Comparison of ENCODE assay signal across 29 cellular contexts in genomic region chr16:57615813-57616212, GRCh38. TPM values are rescaled to one million over a fixed set of nuclear protein-coding genes. Genes with fewer than 3 reads are reported as not detected.
DNase-seq lines count a peak whose midpoint lies in the region; ATAC-seq, FAIRE-seq and TF ChIP-seq lines count a peak whose summit lies in the region.
"Had no signal": no experiment of that assay in that cellular context is flagged by ENCODE, and none has a peak within 500 bp of the region (broad histone marks: within the 10 kb centered on the region; RNA-seq: fewer than 3 reads in every experiment).

No MANE protein-coding gene starts in this region.

- H3K79me2 ChIP-seq in K562 (ENCODE audit: control insufficient read depth, insufficient read depth, low read length) (no peaks in the 10 kb centered on the region), osteoblast (ENCODE audit: insufficient read depth, low read length) (no peaks in the 10 kb centered on the region)

- H3K4me3 ChIP-seq in BE2C (ENCODE audit: low read depth, low read length) (no peak overlapping the region), K562 (no peak overlapping the region), osteoblast (ENCODE audit: insufficient read depth, low read length) (no peak overlapping the region)
- H3K4me3 ChIP-seq: thyroid gland had no signal

- peaks cover 35% of the 10 kb centered on the region for H3K4me1 Mint-ChIP-seq in activated T-cell treated with anti-CD3 and anti-CD28 coated beads, Interleukin-2, amount 50 U/mL, for 24 hours (ENCODE audit: low read depth)

- H3K9ac ChIP-seq in K562 (ENCODE audit: insufficient read depth in 1 of 2, low read depth in 2 of 2, low read length in 2 of 2) = no peak overlapping the region

- no peaks in the 10 kb centered on the region for H3K9me1 ChIP-seq in K562 (ENCODE audit: control insufficient read depth, insufficient read depth, low read length)

- FAIRE-seq in K562 (lab: Jason Lieb, UNC) = peak; percentile 6
- FAIRE-seq: bronchial epithelial cell, G401.6, RCC 7860 had no signal

- H3K27me3 ChIP-seq in BE2C = no peaks in the 10 kb centered on the region
- H3K27me3 ChIP-seq in K562 (ENCODE audit: control insufficient read depth in 2 of 2, insufficient read depth in 2 of 2, low read length in 2 of 2) = peaks cover 0 to 17% of the 10 kb centered on the region in 2 experiments; a peak in 2 of 5 replicates
- H3K27me3 ChIP-seq in osteoblast (ENCODE audit: insufficient read depth, low read length) = no peaks in the 10 kb centered on the region
- H3K27me3 ChIP-seq: thyroid gland had no signal

- in situ Hi-C loops in K562 (cut with MboI) = no loop called here

- no peak for TF ChIP-seq POLR2A in K562 (conservative IDR thresholded peaks at IDR 0.05)

- H3K27ac ChIP-seq in K562 (ENCODE audit: extremely low read depth, low read depth, low read length) = no peak overlapping the region
- no peak overlapping the region for H3K27ac ChIP-seq in osteoblast (ENCODE audit: low read depth, low read length)

- no peak for TF ChIP-seq EP300 in K562 (IDR thresholded peaks at IDR 0.05; ENCODE audit: low read length)

- no peaks in the 10 kb centered on the region for H3K36me3 ChIP-seq in BE2C
- H3K36me3 ChIP-seq in K562 (ENCODE audit: control insufficient read depth, insufficient read depth, low read length) = no peaks in the 10 kb centered on the region
- H3K36me3 ChIP-seq in osteoblast (ENCODE audit: insufficient read depth, low read length) = no peaks in the 10 kb centered on the region
- H3K36me3 ChIP-seq: thyroid gland had no signal

- H3K4me2 ChIP-seq in K562 (ENCODE audit: insufficient read depth, low read length) (no peak overlapping the region), osteoblast (ENCODE audit: insufficient read depth, low read length) (no peak overlapping the region)

- intact Hi-C loops in K562 (cut with micrococcal nuclease) = no loop called here

- H3K4me1 ChIP-seq in BE2C (peaks cover 13% of the 10 kb centered on the region), K562 (replicated peaks in 1 of 2; ENCODE audit: control insufficient read depth in 2 of 2, insufficient read depth in 2 of 2, low read length in 2 of 2) (peaks cover 10 to 15% of the 10 kb centered on the region in 2 experiments; a peak in 3 of 5 replicates), osteoblast (ENCODE audit: insufficient read depth, low read length) (peaks cover 10% of the 10 kb centered on the region)

- 36% methylated on average over 10 of the region's 10 CpGs for WGBS in K562 (ENCODE audit: insufficient coverage, low coverage, missing lambda C conversion rate)

- CTCF ChIA-PET in K562 (lab: Yijun Ruan, JAX; ENCODE audit: low intra/inter-chr PET ratio) = no interaction called here

- H3K27me3 Mint-ChIP-seq in activated T-cell treated with anti-CD3 and anti-CD28 coated beads, Interleukin-2, amount 50 U/mL, for 24 hours = no peaks in the 10 kb centered on the region
- H3K27me3 Mint-ChIP-seq: activated CD4-positive, alpha-beta memory T cell treated with anti-CD3 and anti-CD28 coated beads for 36 hours had no signal

- H3K4me3 Mint-ChIP-seq in activated T-cell treated with anti-CD3 and anti-CD28 coated beads, Interleukin-2, amount 50 U/mL, for 24 hours = no peak overlapping the region
- H3K4me3 Mint-ChIP-seq: activated CD4-positive, alpha-beta memory T cell treated with anti-CD3 and anti-CD28 coated beads for 36 hours had no signal

- TF ChIP-seq CTCF in BE2C (IDR thresholded peaks at IDR 0.05; ENCODE audit: low read depth, low read length) (no peak), K562 (IDR thresholded peaks at IDR 0.05 in 2 of 3, conservative IDR thresholded peaks at IDR 0.05 in 1 of 3; ENCODE audit: insufficient read depth in 2 of 3, low read depth in 1 of 3, low read length in 3 of 3) (no peak), osteoblast (IDR thresholded peaks at IDR 0.05; ENCODE audit: extremely low read depth, low read depth, low read length) (no peak)

- H3K9me3 Mint-ChIP-seq in activated T-cell treated with anti-CD3 and anti-CD28 coated beads, Interleukin-2, amount 50 U/mL, for 24 hours = no peaks in the 10 kb centered on the region
- H3K9me3 Mint-ChIP-seq: activated CD4-positive, alpha-beta memory T cell treated with anti-CD3 and anti-CD28 coated beads for 36 hours had no signal

- BruUV-seq in K562 (replicated peaks; lab: Mats Ljungman, UMichigan) = no TSS peak

- H2AFZ ChIP-seq in K562 (ENCODE audit: low read depth, low read length) (no peak overlapping the region), osteoblast (ENCODE audit: low read length) (no peak overlapping the region)

- peak; percentile 26 for DNase-seq in activated T-cell treated with anti-CD3 and anti-CD28 coated beads, Interleukin-2, amount 50 U/mL, for 24 hours
- DNase-seq in activated T-cell treated with anti-CD3 and anti-CD28 coated beads for 4 hours (no peak), BE2C (peak; percentile 3), K562 (ENCODE audit: extremely low read depth in 1 of 4, low spot score in 3 of 4) (no peak), osteoblast (ENCODE audit: insufficient read length, low spot score, missing footprints) (peak; percentile 58), NCI-H128 (lab: John Stamatoyannopoulos, UW; ENCODE audit: unreplicated experiment) (no peak)
- DNase-seq in activated CD4-positive, alpha-beta T cell treated with anti-CD3 and anti-CD28 coated beads, Interleukin-2, amount 50 U/mL, for 1 hour = no peak
- DNase-seq: activated CD4-positive, alpha-beta memory T cell treated with anti-CD3 and anti-CD28 coated beads for 36 hours; activated CD8-positive, alpha-beta memory T cell treated with anti-CD3 and anti-CD28 coated beads, Interleukin-2, amount 50 U/mL, for 4 hours; amygdala; cortex of kidney; foreskin fibroblast; HCEC 1CT; mesendoderm; NCI-H1105; NCI-H1930; NCI-H526 treated with DMSO at 0.1 percent for 48 hours; stimulated activated CD4-positive, alpha-beta T cell treated with anti-CD3 and anti-CD28 coated beads, Interleukin-15, amount 100 ng/mL, for 24 hours; stimulated activated naive CD4-positive, alpha-beta T cell; thyroid gland had no signal

- POLR2A ChIA-PET in K562 (lab: Yijun Ruan, JAX) = no interaction called here

- ATAC-seq in K562 = no peak
- no peak for ATAC-seq in GM21576 (IDR thresholded peaks at IDR 0.05; ENCODE audit: unreplicated experiment)
- ATAC-seq: activated CD4-positive, CD25-positive, alpha-beta regulatory T cell treated with anti-CD3 and anti-CD28 coated beads, Interleukin-2, amount 50 U/mL, for 24 hours; esophagus mucosa had no signal

- no peak for TF ChIP-seq RAD21 in K562 (CRISPR knock-in tag; conservative IDR thresholded peaks at IDR 0.05 in 1 of 2, IDR thresholded peaks at IDR 0.05 in 1 of 2)

- H3K9me3 ChIP-seq in BE2C = no peaks in the 10 kb centered on the region
- no peaks in the 10 kb centered on the region for H3K9me3 ChIP-seq in K562 (replicated peaks; ENCODE audit: control insufficient read depth, insufficient read depth, low read depth, low read length)
- H3K9me3 ChIP-seq in osteoblast (ENCODE audit: low read depth, low read length) = no peaks in the 10 kb centered on the region
- H3K9me3 ChIP-seq: thyroid gland had no signal

- H3K27ac Mint-ChIP-seq in activated T-cell treated with anti-CD3 and anti-CD28 coated beads, Interleukin-2, amount 50 U/mL, for 24 hours = peak overlapping the region; percentile 19
- H3K27ac Mint-ChIP-seq: activated CD4-positive, alpha-beta memory T cell treated with anti-CD3 and anti-CD28 coated beads for 36 hours had no signal

- H4K20me1 ChIP-seq in K562 (replicated peaks; ENCODE audit: control insufficient read depth, insufficient read depth, low read length) (no peaks in the 10 kb centered on the region), osteoblast (ENCODE audit: insufficient read depth, low read length) (no peaks in the 10 kb centered on the region)

- no peaks in the 10 kb centered on the region for H3K36me3 Mint-ChIP-seq in activated T-cell treated with anti-CD3 and anti-CD28 coated beads, Interleukin-2, amount 50 U/mL, for 24 hours (ENCODE audit: low read depth)
- H3K36me3 Mint-ChIP-seq: activated CD4-positive, alpha-beta memory T cell treated with anti-CD3 and anti-CD28 coated beads for 36 hours had no signal

RNA-seq across cellular contexts. Expression of gene ADGRG1, which starts 12.6 kb away (rescaled TPM):
- polyA plus RNA-seq in BE2C (2012; ENCODE audit: insufficient read depth, insufficient read length, low read depth) = 2.7 TPM
- total RNA-seq in K562 (2011; cell fraction: chromatin; rRNA removed; ENCODE audit: low replicate concordance) = 0.81 and 1.3 TPM in 2 replicates
- 0.79 and 1.0 TPM in 2 replicates for total RNA-seq in K562 (2011; cell fraction: nucleolus; rRNA removed)
- total RNA-seq in K562 (2011; cell fraction: nucleoplasm; rRNA removed) = 0.81 and 2.1 TPM in 2 replicates
- total RNA-seq in K562 (2014; rRNA removed) (not detected in 2 replicates), K562 (2014; rRNA removed; fragmentation: Illumina TruSeq; extraction: Trizol) (not detected in 2 replicates), K562 (2015; rRNA removed; fragmentation: Illumina TruSeq; extraction: Trizol) (not detected in 2 replicates), K562 (2021) (0.31 TPM in 1 of 2 replicates, not detected in the other), osteoblast (0.29 and 0.72 TPM in 2 replicates)
- polyA plus RNA-seq in K562 (2011; rRNA removed) (0.04 and 0.57 TPM in 2 replicates), K562 (2014; fragmentation: Illumina TruSeq; extraction: Trizol) (0.16 and 0.29 TPM in 2 replicates), K562 (2014; fragmentation: Nextera tagmentation; extraction: Ambion mirVana) (not detected), K562 (2014; rRNA removed) (0.34 TPM in 1 of 2 replicates, not detected in the other)
- 0.12 and 0.15 TPM in 2 replicates for polyA plus RNA-seq in K562 (2011; cell fraction: cytosol; rRNA removed)
- polyA plus RNA-seq in K562 (2011; cell fraction: nucleus; rRNA removed) = 0.70 and 0.81 TPM in 2 replicates
- 0.39 and 0.44 TPM in 2 replicates for polyA plus RNA-seq in K562 (2012)
- 0.18 TPM in 2 replicates for polyA minus RNA-seq in K562 (2011; rRNA and poly(A)+ RNA removed)
- polyA minus RNA-seq in K562 (2011; cell fraction: cytosol; rRNA and poly(A)+ RNA removed) = not detected in 2 replicates
- 0.33 TPM in 1 of 2 replicates, not detected in the other for polyA minus RNA-seq in K562 (2011; cell fraction: nucleus; rRNA and poly(A)+ RNA removed)

RNA-seq across cellular contexts. Expression of gene ADGRG3, which starts 52.3 kb away (rescaled TPM):
- polyA plus RNA-seq in BE2C (2012; ENCODE audit: insufficient read depth, insufficient read length, low read depth) = not detected
- total RNA-seq in K562 (2011; cell fraction: chromatin; rRNA removed; ENCODE audit: low replicate concordance) = 0.40 and 1.00 TPM in 2 replicates
- 0.17 and 0.66 TPM in 2 replicates for total RNA-seq in K562 (2011; cell fraction: nucleolus; rRNA removed)
- 0.29 TPM in 1 of 2 replicates, not detected in the other for total RNA-seq in K562 (2011; cell fraction: nucleoplasm; rRNA removed)
- total RNA-seq in K562 (2014; rRNA removed) (not detected in 2 replicates), K562 (2014; rRNA removed; fragmentation: Illumina TruSeq; extraction: Trizol) (0.16 TPM in 1 of 2 replicates, not detected in the other), K562 (2015; rRNA removed; fragmentation: Illumina TruSeq; extraction: Trizol) (0.08 TPM in 1 of 2 replicates, not detected in the other), K562 (2021) (0.09 and 0.16 TPM in 2 replicates), osteoblast (not detected in 2 replicates)
- polyA plus RNA-seq in K562 (2011; rRNA removed) (0.13 and 0.18 TPM in 2 replicates), K562 (2014; fragmentation: Illumina TruSeq; extraction: Trizol) (0.09 and 0.10 TPM in 2 replicates), K562 (2014; fragmentation: Nextera tagmentation; extraction: Ambion mirVana) (under 1 TPM; 0.10 to 0.30 TPM), K562 (2014; rRNA removed) (0.24 and 0.52 TPM in 2 replicates)
- 0.09 and 0.18 TPM in 2 replicates for polyA plus RNA-seq in K562 (2011; cell fraction: cytosol; rRNA removed)
- polyA plus RNA-seq in K562 (2011; cell fraction: nucleus; rRNA removed) = 0.51 and 0.59 TPM in 2 replicates
- 0.03 and 2.0 TPM in 2 replicates for polyA plus RNA-seq in K562 (2012)
- polyA minus RNA-seq in K562 (2011; rRNA and poly(A)+ RNA removed) = 0.21 TPM in 1 of 2 replicates, not detected in the other
- not detected in 2 replicates for polyA minus RNA-seq in K562 (2011; cell fraction: cytosol; rRNA and poly(A)+ RNA removed)
- polyA minus RNA-seq in K562 (2011; cell fraction: nucleus; rRNA and poly(A)+ RNA removed) = 0.27 TPM in 1 of 2 replicates, not detected in the other
- total RNA-seq: A673; activated CD4-positive, alpha-beta memory T cell treated with anti-CD3 and anti-CD28 coated beads for 36 hours; bronchial epithelial cell; SK-MEL-5; T-helper 1 cell treated with Interleukin-12 subunit alpha and Interleukin-12 subunit beta and Interleukin-4 antibody, amounts not matched to agents 30 ng/mL and 1 ng/mL, for 36 hours had no signal

Comparison
In these comparisons a context has a peak if more than half of its experiments do, and no peak if none do; other contexts are left out.
1. DNase-seq: peak in activated T-cell treated with anti-CD3 and anti-CD28 coated beads, Interleukin-2, amount 50 U/mL, for 24 hours (single experiment), BE2C (single experiment) and osteoblast (single experiment); none in activated T-cell treated with anti-CD3 and anti-CD28 coated beads for 4 hours (single experiment), K562 (0 of 4), activated CD4-positive, alpha-beta T cell treated with anti-CD3 and anti-CD28 coated beads, Interleukin-2, amount 50 U/mL, for 1 hour (single experiment) and NCI-H128 (single experiment).